In genomic region chr16:46859719-46860152, GRCh38 we compare ENCODE assay signal across 9 cellular contexts. TPM values are rescaled to one million over a fixed set of nuclear protein-coding genes. Genes with fewer than 3 reads are reported as not detected.
DNase-seq lines count a peak whose midpoint lies in the region; ATAC-seq and TF ChIP-seq lines count a peak whose summit lies in the region.
"Had no signal": no experiment of that assay in that cellular context is flagged by ENCODE, and none has a peak within 500 bp of the region (broad histone marks: within the 10 kb centered on the region; RNA-seq: fewer than 3 reads in every experiment).

No MANE protein-coding gene starts in this region.

- H3K4me2 ChIP-seq in fibroblast of lung (ENCODE audit: extremely low read depth, insufficient read depth, low read length), result no peak overlapping the region

- H3K9ac ChIP-seq in fibroblast of lung (ENCODE audit: insufficient read depth, low read length), result no peak overlapping the region

- in situ Hi-C loops in GM13977 (cut with MboI; ENCODE audit: low pct_unique_long_range_greater_than_20kb, low sequenced_read_pairs, unreplicated experiment), result loop anchor here (5.0 kb wide), 1 partner anchor 63 kb away; no protein-coding TSS in a partner anchor

- H3K27ac ChIP-seq in RWPE2 (ENCODE audit: poor library complexity, severe bottlenecking) (peak overlapping the region; percentile 52), fibroblast of lung (ENCODE audit: insufficient read depth, low read length) (no peak overlapping the region)

- DNase-seq in NK-92 treated with Interleukin-12 subunit alpha and Interleukin-12 subunit beta, amount 100 ng/mL, for 24 hours (lab: John Stamatoyannopoulos, UW), result peak; percentile 9
- DNase-seq in NK-92 (lab: John Stamatoyannopoulos, UW; ENCODE audit: unreplicated experiment), result no peak
- peak; percentile 94 for DNase-seq in RWPE2 (ENCODE audit: low spot score)
- DNase-seq in fibroblast of lung (ENCODE audit: low read depth in 2 of 2), result peak; percentile 73 to 86
- peak in 2 of 3 experiments; percentile 8 to 50 for DNase-seq in stimulated activated CD4-positive, alpha-beta T cell treated with anti-CD3 and anti-CD28 coated beads, TNF-alpha, amount 100 ng/mL, for 24 hours (ENCODE audit: low read depth in 3 of 3)
- DNase-seq in NCI-H1694 treated with DMSO at 0.1 percent for 48 hours (lab: John Stamatoyannopoulos, UW), result no peak
- DNase-seq in NCI-H187 (lab: John Stamatoyannopoulos, UW), result no peak
- DNase-seq in GM13977 (ENCODE audit: low spot score), result no peak
- DNase-seq: posterior cingulate gyrus had no signal

- H3K27me3 ChIP-seq in RWPE2 (ENCODE audit: insufficient read depth, poor library complexity, severe bottlenecking) (no peaks in the 10 kb centered on the region), fibroblast of lung (ENCODE audit: control insufficient read depth, insufficient read depth, low read length) (no peaks in the 10 kb centered on the region)

- H3K4me3 ChIP-seq in RWPE2 (ENCODE audit: severe bottlenecking) (no peak overlapping the region), fibroblast of lung (replicated peaks in 1 of 4; ENCODE audit: control extremely low read depth in 1 of 4, insufficient read depth in 1 of 4, low read depth in 3 of 4, low read length in 4 of 4) (no peak overlapping the region)

- TF ChIP-seq CTCF in RWPE2 (IDR thresholded peaks at IDR 0.05; ENCODE audit: poor library complexity, severe bottlenecking), result no peak
- no peak for TF ChIP-seq CTCF in fibroblast of lung (conservative IDR thresholded peaks at IDR 0.05 in 1 of 2, IDR thresholded peaks at IDR 0.05 in 1 of 2; ENCODE audit: low read depth in 1 of 2, low read length in 2 of 2)
- no peak for TF ChIP-seq CTCF in GM13977 (IDR thresholded peaks at IDR 0.05; ENCODE audit: extremely low read depth, insufficient read depth, missing control alignments)

- H3K79me2 ChIP-seq in fibroblast of lung (ENCODE audit: control insufficient read depth, insufficient read depth, low read length), result no peaks in the 10 kb centered on the region

- H3K9me3 ChIP-seq in RWPE2 (ENCODE audit: severe bottlenecking) (no peaks in the 10 kb centered on the region), fibroblast of lung (ENCODE audit: control insufficient read depth, insufficient read depth, low read depth, low read length) (no peaks in the 10 kb centered on the region)

- H3K4me1 ChIP-seq in RWPE2 (ENCODE audit: insufficient read depth, poor library complexity, severe bottlenecking), result peaks cover 28% of the 10 kb centered on the region
- peaks cover 5% of the 10 kb centered on the region for H3K4me1 ChIP-seq in fibroblast of lung (ENCODE audit: control insufficient read depth, extremely low read depth, insufficient read depth, low read length)

- no peaks in the 10 kb centered on the region for H4K20me1 ChIP-seq in fibroblast of lung (ENCODE audit: control insufficient read depth, extremely low read depth, insufficient read depth, low read length)

- ATAC-seq in RWPE2 (ENCODE audit: low read depth), result peak; percentile 99

- H2AFZ ChIP-seq in fibroblast of lung (ENCODE audit: low read length), result no peak overlapping the region

- H3K36me3 ChIP-seq in RWPE2 (ENCODE audit: low read depth) (no peaks in the 10 kb centered on the region), fibroblast of lung (ENCODE audit: control insufficient read depth, insufficient read depth, low read length) (no peaks in the 10 kb centered on the region)

RNA-seq across cellular contexts. Expression of gene GPT2, which starts 24.4 kb away (rescaled TPM):
- 10.3 and 16.3 TPM in 2 replicates for total RNA-seq in fibroblast of lung
- 5.8 and 6.5 TPM in 2 replicates for polyA plus RNA-seq in fibroblast of lung
- polyA plus RNA-seq in fibroblast of lung (2012), result 7.0 and 9.9 TPM in 2 replicates
- 34.6 and 65.4 TPM in 2 replicates for polyA minus RNA-seq in fibroblast of lung (ENCODE audit: low replicate concordance)

RNA-seq across cellular contexts. Expression of gene C16orf87, which starts 28.8 kb away (rescaled TPM):
- total RNA-seq in fibroblast of lung, result 9.5 and 12.1 TPM in 2 replicates
- 11.4 and 11.6 TPM in 2 replicates for polyA plus RNA-seq in fibroblast of lung
- 8.6 and 10.2 TPM in 2 replicates for polyA plus RNA-seq in fibroblast of lung (2012)
- 1.7 and 2.2 TPM in 2 replicates for polyA minus RNA-seq in fibroblast of lung (ENCODE audit: low replicate concordance)

Comparison
In these comparisons a context has a peak if more than half of its experiments do, and no peak if none do; other contexts are left out.
1. DNase-seq: peak in NK-92 treated with Interleukin-12 subunit alpha and Interleukin-12 subunit beta, amount 100 ng/mL, for 24 hours (single experiment), RWPE2 (single experiment), fibroblast of lung (2 of 2) and stimulated activated CD4-positive, alpha-beta T cell treated with anti-CD3 and anti-CD28 coated beads, TNF-alpha, amount 100 ng/mL, for 24 hours (2 of 3); none in NK-92 (single experiment), NCI-H1694 treated with DMSO at 0.1 percent for 48 hours (single experiment), NCI-H187 (0 of 2) and GM13977 (single experiment).